3 cellular contexts compared by ENCODE assay signal in genomic region chr6:46491789-46492547, GRCh38.
TF ChIP-seq lines count a peak whose summit lies in the region.

No MANE protein-coding gene starts in this region.

TF ChIP-seq in A549, 52 proteins besides CTCF, POLR2A, EP300 and RAD21:
- TF ChIP-seq ESRRA (IDR thresholded peaks at IDR 0.05; ENCODE audit: borderline replicate concordance, low read length) (no peak), MAZ (IDR thresholded peaks at IDR 0.05; ENCODE audit: borderline replicate concordance, low read depth, low read length) (no peak), E2F6 (IDR thresholded peaks at IDR 0.05; ENCODE audit: borderline replicate concordance, low read depth) (no peak), JUNB (IDR thresholded peaks at IDR 0.05) (no peak), FOXS1 (CRISPR knock-in tag; IDR thresholded peaks at IDR 0.05) (no peak), SMC3 (IDR thresholded peaks at IDR 0.05) (peak; percentile 38; the same call in 2 of the 3 replicates)

TF ChIP-seq in SK-N-SH, 30 proteins besides CTCF, POLR2A, EP300 and RAD21:
- no peak for TF ChIP-seq ZBTB33 (IDR thresholded peaks at IDR 0.05; ENCODE audit: borderline replicate concordance, low read depth)
- no peak for TF ChIP-seq CHD2 (IDR thresholded peaks at IDR 0.05; ENCODE audit: low read length, partially characterized antibody)
- TF ChIP-seq EZH2phosphoT487 (IDR thresholded peaks at IDR 0.05; ENCODE audit: borderline replicate concordance, low read depth): no peak
- TF ChIP-seq MEF2A (IDR thresholded peaks at IDR 0.05; ENCODE audit: borderline replicate concordance, low read depth): no peak
- no peak for TF ChIP-seq SIN3A (IDR thresholded peaks at IDR 0.05; ENCODE audit: borderline replicate concordance, low read depth, low read length)
- no peak for TF ChIP-seq USF1 (IDR thresholded peaks at IDR 0.05; ENCODE audit: borderline replicate concordance, low read depth)
- TF ChIP-seq FOSL2 (IDR thresholded peaks at IDR 0.05; ENCODE audit: borderline replicate concordance, low read depth): no peak
- TF ChIP-seq FOXJ3 (CRISPR knock-in tag; IDR thresholded peaks at IDR 0.05): no peak
- TF ChIP-seq SMC3 (IDR thresholded peaks at IDR 0.05; ENCODE audit: low read depth, low read length): no peak; the same call in 1 of the 2 replicates
- no peak for TF ChIP-seq RXRA (IDR thresholded peaks at IDR 0.05; ENCODE audit: borderline replicate concordance, low read depth)

TF ChIP-seq in H1, 55 proteins besides CTCF, POLR2A, EP300 and RAD21 (continues in another document):
- TF ChIP-seq GABPA (IDR thresholded peaks at IDR 0.05; ENCODE audit: borderline replicate concordance, insufficient read depth, low read length): no peak
- no peak for TF ChIP-seq BCL11A (IDR thresholded peaks at IDR 0.05; ENCODE audit: low read depth in 2 of 2, low read length in 2 of 2)
- 0 out of 2 replicates have a peak, but pooled peaks have one; percentile 15 for TF ChIP-seq CEBPB (IDR thresholded peaks at IDR 0.05; ENCODE audit: low read depth, low read length)
- no peak for TF ChIP-seq GTF2F1 (IDR thresholded peaks at IDR 0.05; ENCODE audit: borderline replicate concordance, low read depth, low read length)
- 0 out of 4 replicates have a peak, but pooled peaks of 1 of the 2 experiments have one; percentile 10 for TF ChIP-seq HDAC2 (IDR thresholded peaks at IDR 0.05; ENCODE audit: borderline replicate concordance in 1 of 2, low read depth in 2 of 2, low read length in 2 of 2)
- no peak for TF ChIP-seq SP2 (IDR thresholded peaks at IDR 0.05; ENCODE audit: low read length)
- no peak for TF ChIP-seq RXRA (IDR thresholded peaks at IDR 0.05; ENCODE audit: insufficient read depth, low read depth, low read length)
- TF ChIP-seq EGR1 (IDR thresholded peaks at IDR 0.05; ENCODE audit: borderline replicate concordance, low read depth, low read length): no peak
- no peak for TF ChIP-seq SIRT6 (IDR thresholded peaks at IDR 0.05; ENCODE audit: low read length)
- no peak for TF ChIP-seq TAF7 (optimal IDR thresholded peaks at IDR 0.05; ENCODE audit: borderline replicate concordance, low read depth, low read length)
- no peak for TF ChIP-seq BRCA1 (IDR thresholded peaks at IDR 0.05; ENCODE audit: low read depth, low read length)
- no peak for TF ChIP-seq POU5F1 (IDR thresholded peaks at IDR 0.05; ENCODE audit: low read depth, low read length)
- TF ChIP-seq KDM4A (IDR thresholded peaks at IDR 0.05; ENCODE audit: low read depth, low read length, severe bottlenecking): peak; percentile 29
- TF ChIP-seq YY1 (IDR thresholded peaks at IDR 0.05; ENCODE audit: low read depth, low read length): peak; percentile 59; the same call in 1 of the 2 replicates
- no peak for TF ChIP-seq FOSL1 (IDR thresholded peaks at IDR 0.05; ENCODE audit: insufficient read depth, low read depth, low read length)
- TF ChIP-seq BACH1 (IDR thresholded peaks at IDR 0.05; ENCODE audit: low read length): no peak
- no peak for TF ChIP-seq POLR2AphosphoS5 (IDR thresholded peaks at IDR 0.05; ENCODE audit: low read depth, low read length)
- no peak for TF ChIP-seq KDM5A (IDR thresholded peaks at IDR 0.05; ENCODE audit: low read length)
- TF ChIP-seq CBX8 (IDR thresholded peaks at IDR 0.05; ENCODE audit: borderline replicate concordance, low read depth, low read length): no peak
- TF ChIP-seq JUN (IDR thresholded peaks at IDR 0.05; ENCODE audit: low read depth, low read length): no peak
- TF ChIP-seq RFX5 (IDR thresholded peaks at IDR 0.05; ENCODE audit: borderline replicate concordance, low read depth, low read length): no peak
- no peak for TF ChIP-seq ATF2 (IDR thresholded peaks at IDR 0.05; ENCODE audit: low read length)
- no peak for TF ChIP-seq SIN3A (conservative IDR thresholded peaks at IDR 0.05 in 1 of 2, IDR thresholded peaks at IDR 0.05 in 1 of 2; ENCODE audit: low read depth in 1 of 2, low read length in 2 of 2)
- peak; percentile 19; the same call in 1 of the 2 replicates for TF ChIP-seq KDM1A (IDR thresholded peaks at IDR 0.05; ENCODE audit: borderline replicate concordance, low read length)
- no peak for TF ChIP-seq CHD1 (IDR thresholded peaks at IDR 0.05; ENCODE audit: low read depth, low read length)
- no peak for TF ChIP-seq MAFK (IDR thresholded peaks at IDR 0.05; ENCODE audit: low read depth, low read length)
- TF ChIP-seq TAF1 (IDR thresholded peaks at IDR 0.05; ENCODE audit: low read depth, low read length): no peak
- no peak for TF ChIP-seq ATF3 (IDR thresholded peaks at IDR 0.05; ENCODE audit: insufficient read depth, low read depth, low read length)
- TF ChIP-seq ASH2L (IDR thresholded peaks at IDR 0.05; ENCODE audit: low read length): peak; percentile 60
- no peak for TF ChIP-seq TEAD4 (IDR thresholded peaks at IDR 0.05; ENCODE audit: low read depth, low read length)
- no peak for TF ChIP-seq SIX5 (IDR thresholded peaks at IDR 0.05; ENCODE audit: low read depth, low read length)
- 0 out of 2 replicates have a peak, but pooled peaks have one; percentile 27 for TF ChIP-seq TBP (IDR thresholded peaks at IDR 0.05; ENCODE audit: low read depth, low read length)
- TF ChIP-seq TCF12 (IDR thresholded peaks at IDR 0.05; ENCODE audit: low read depth, low read length): no peak
- no peak for TF ChIP-seq CREB1 (IDR thresholded peaks at IDR 0.05)
- no peak for TF ChIP-seq E2F6 (IDR thresholded peaks at IDR 0.05)
- no peak for TF ChIP-seq SAP30 (IDR thresholded peaks at IDR 0.05; ENCODE audit: insufficient read depth, insufficient replicate concordance, low read length)
- TF ChIP-seq CBX5 (IDR thresholded peaks at IDR 0.05; ENCODE audit: low read depth, low read length): no peak
- TF ChIP-seq CHD7 (IDR thresholded peaks at IDR 0.05; ENCODE audit: insufficient replicate concordance, low read length): no peak
- no peak for TF ChIP-seq ZNF274 (IDR thresholded peaks at IDR 0.05; ENCODE audit: borderline replicate concordance, extremely low read depth, low read length)
- TF ChIP-seq RBBP5 (IDR thresholded peaks at IDR 0.05; ENCODE audit: borderline replicate concordance, low read depth, low read length): 0 out of 2 replicates have a peak, but pooled peaks have one; percentile 32
- TF ChIP-seq RNF2 (IDR thresholded peaks at IDR 0.05; ENCODE audit: borderline replicate concordance, low read depth, low read length, missing control alignments, poor library complexity, severe bottlenecking): no peak
- no peak for TF ChIP-seq HDAC6 (IDR thresholded peaks at IDR 0.05; ENCODE audit: low read depth, low read length)
- no peak for TF ChIP-seq JUND (IDR thresholded peaks at IDR 0.05; ENCODE audit: low read length)
- TF ChIP-seq SP1 (IDR thresholded peaks at IDR 0.05; ENCODE audit: low read depth, low read length): no peak
- no peak for TF ChIP-seq SP4 (IDR thresholded peaks at IDR 0.05; ENCODE audit: low read length)
- no peak for TF ChIP-seq EZH2 (IDR thresholded peaks at IDR 0.05; ENCODE audit: low read depth, low read length, severe bottlenecking)
- TF ChIP-seq MAX (IDR thresholded peaks at IDR 0.05): no peak
- TF ChIP-seq CTBP2 (IDR thresholded peaks at IDR 0.05; ENCODE audit: borderline replicate concordance, insufficient read depth, insufficient read length, low read length): no peak
- TF ChIP-seq PHF8 (conservative IDR thresholded peaks at IDR 0.05; ENCODE audit: low read depth, low read length): no peak
- TF ChIP-seq SRF (IDR thresholded peaks at IDR 0.05; ENCODE audit: low read depth, low read length): no peak
- no peak for TF ChIP-seq USF2 (IDR thresholded peaks at IDR 0.05; ENCODE audit: low read length)
- TF ChIP-seq CHD2 (IDR thresholded peaks at IDR 0.05; ENCODE audit: low read length): no peak
- TF ChIP-seq SUZ12 (IDR thresholded peaks at IDR 0.05; ENCODE audit: low read length): no peak
